ENCODE assay signal across 34 cellular contexts in genomic region chr17:67700720-67701119, GRCh38.
"Had no signal": no experiment of that assay in that cellular context is flagged by ENCODE, and none has a peak within 500 bp of the region (broad histone marks: within the 10 kb centered on the region; RNA-seq: fewer than 3 reads in every experiment).

No MANE protein-coding gene starts in this region.

- H3K36me3 ChIP-seq: adrenal gland, brain microvascular endothelial cell, breast epithelium had no signal

- DNase-seq: activated B cell treated with CpG ODN at 0.5 μM for 24 hours; activated CD4-positive, alpha-beta memory T cell treated with anti-CD3 and anti-CD28 coated beads for 36 hours; activated CD4-positive, alpha-beta T cell treated with anti-CD3 and anti-CD28 coated beads for 4 hours; activated CD4-positive, alpha-beta T cell treated with anti-CD3 and anti-CD28 coated beads, Interleukin-2, amount 10 ng/mL, durations not matched to agents 24 days and 14 days; activated CD4-positive, alpha-beta T cell treated with anti-CD3 and anti-CD28 coated beads, Interleukin-2, amount 50 U/mL, for 1 hour; activated CD4-positive, alpha-beta T cell treated with anti-CD3 and anti-CD28 coated beads, Interleukin-2, amount 50 U/mL, for 4 hours; activated CD4-positive, CD25-positive, alpha-beta regulatory T cell treated with anti-CD3 and anti-CD28 coated beads, Interleukin-2, amount 50 U/mL, for 72 hours; activated CD8-positive, alpha-beta memory T cell treated with anti-CD3 and anti-CD28 coated beads, Interleukin-2, amount 50 U/mL, for 4 hours; activated CD8-positive, alpha-beta T cell treated with anti-CD3 and anti-CD28 coated beads for 36 hours; activated effector memory CD4-positive, alpha-beta T cell treated with anti-CD3 and anti-CD28 coated beads, Interleukin-2, amount 50 U/mL, for 16 hours; activated gamma-delta T cell treated with Interleukin-2 at 50 U/mL for 16 hours; activated naive CD4-positive, alpha-beta T cell; activated naive CD4-positive, alpha-beta T cell treated with anti-CD3 and anti-CD28 coated beads for 36 hours; activated naive CD4-positive, alpha-beta T cell treated with anti-CD3 and anti-CD28 coated beads, Interleukin-2, amount 50 U/mL, for 16 hours; activated naive CD8-positive, alpha-beta T cell treated with anti-CD3 and anti-CD28 coated beads for 36 hours; activated T-cell treated with anti-CD3 and anti-CD28 coated beads for 4 hours; activated T-cell treated with anti-CD3 and anti-CD28 coated beads, Interleukin-2, amount 50 U/mL, for 1 hour; activated T-cell treated with anti-CD3 and anti-CD28 coated beads, Interleukin-2, amount 50 U/mL, for 4 hours; activated T-cell treated with anti-CD3 and anti-CD28 coated beads, Interleukin-2, amount 50 U/mL, for 72 hours; adrenal gland; amniotic stem cell; aorta; body of pancreas; brain microvascular endothelial cell; central memory CD4-positive, alpha-beta T cell; T-helper 2 cell; T-helper 9 cell had no signal

- H3K27ac ChIP-seq: adrenal gland, body of pancreas, brain microvascular endothelial cell, breast epithelium, VCaP had no signal

- H3K4me1 ChIP-seq: adrenal gland, breast epithelium had no signal

- H3K9me3 ChIP-seq: adrenal gland, body of pancreas, breast epithelium had no signal

- ATAC-seq: activated CD8-positive, alpha-beta T cell treated with anti-CD3 and anti-CD28 coated beads for 36 hours; activated naive CD4-positive, alpha-beta T cell treated with anti-CD3 and anti-CD28 coated beads, Interleukin-2, amount 50 U/mL, for 72 hours; activated T-cell treated with anti-CD3 and anti-CD28 coated beads, Interleukin-2, amount 50 U/mL, for 4 hours; activated T-cell treated with anti-CD3 and anti-CD28 coated beads, Interleukin-2, amount 50 U/mL, for 72 hours; activated T-helper 17 cell treated with anti-CD3 and anti-CD28 coated beads, Interleukin-2, amount 50 U/mL, for 72 hours; body of pancreas had no signal

- FAIRE-seq: astrocyte, colon, TTC549 had no signal

- H3K4me3 ChIP-seq: adrenal gland, body of pancreas, breast epithelium had no signal

- H3K27me3 ChIP-seq: body of pancreas, brain microvascular endothelial cell, breast epithelium had no signal
